Comparison of ENCODE assay signal across 14 cellular contexts in the genomic region with DNA sequence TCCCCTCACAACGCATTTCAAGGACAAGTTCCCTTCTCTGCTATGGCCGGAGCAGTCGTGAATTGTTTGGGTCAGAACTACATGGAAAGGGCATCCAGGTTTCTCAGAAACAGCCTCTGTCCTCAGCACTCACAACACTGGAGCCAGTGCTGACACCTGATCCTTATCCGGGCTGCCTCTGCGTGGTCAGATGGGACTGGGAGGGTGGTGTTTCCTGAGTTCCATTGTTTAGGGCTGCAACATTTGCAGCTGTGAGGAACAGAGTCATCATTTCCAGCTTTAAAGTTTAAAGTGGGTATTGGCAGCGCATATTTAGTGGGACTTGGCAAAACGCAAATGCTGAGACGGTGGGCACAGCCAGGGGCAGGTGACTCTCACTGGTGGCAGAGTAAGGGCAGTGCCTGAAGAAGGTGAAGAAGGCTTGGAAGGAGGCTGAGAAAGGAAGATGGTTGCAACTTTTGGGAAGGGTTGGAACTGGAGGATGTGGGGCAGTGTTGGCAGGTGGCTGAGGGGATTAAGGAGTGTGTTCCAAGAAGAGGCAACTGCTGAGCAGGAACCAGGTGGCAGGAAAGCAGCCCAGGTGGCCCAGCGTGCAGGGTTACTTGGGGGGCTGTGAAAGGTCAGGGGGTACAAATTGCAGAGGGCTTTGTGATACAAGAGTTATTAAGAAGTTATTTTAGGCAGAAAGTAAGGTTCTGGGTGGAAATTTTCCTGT. TPM values are rescaled to one million over a fixed set of nuclear protein-coding genes. Genes with fewer than 3 reads are reported as not detected.
DNase-seq lines count a peak whose midpoint lies in the region; ATAC-seq and TF ChIP-seq lines count a peak whose summit lies in the region.
"Had no signal": no experiment of that assay in that cellular context is flagged by ENCODE, and none has a peak within 500 bp of the region (broad histone marks: within the 10 kb centered on the region; RNA-seq: fewer than 3 reads in every experiment).

No MANE protein-coding gene starts in this region.

- H3K4me3 Mint-ChIP-seq in nephron progenitor cell: no peak overlapping the region
- H3K4me3 Mint-ChIP-seq: activated CD4-positive, alpha-beta T cell treated with anti-CD3 and anti-CD28 coated beads for 36 hours; HFFc6; type B pancreatic cell had no signal

- H3K9me3 ChIP-seq in adipocyte (ENCODE audit: control insufficient read depth, low read length) (no peaks in the 10 kb centered on the region), heart right ventricle (no peaks in the 10 kb centered on the region)
- H3K9me3 ChIP-seq: colonic mucosa, esophagus muscularis mucosa had no signal

- H3K27ac Mint-ChIP-seq in nephron progenitor cell: peak overlapping the region; percentile 43
- H3K27ac Mint-ChIP-seq: activated CD4-positive, alpha-beta T cell treated with anti-CD3 and anti-CD28 coated beads for 36 hours; HFFc6; type B pancreatic cell had no signal

- H3K4me3 ChIP-seq in adipocyte (ENCODE audit: low read length) (no peak overlapping the region), heart right ventricle (no peak overlapping the region)
- H3K4me3 ChIP-seq: colonic mucosa, esophagus muscularis mucosa had no signal

- peaks cover 63% of the 10 kb centered on the region for H3K27me3 Mint-ChIP-seq in nephron progenitor cell (ENCODE audit: low read depth, poor library complexity)
- H3K27me3 Mint-ChIP-seq: activated CD4-positive, alpha-beta T cell treated with anti-CD3 and anti-CD28 coated beads for 36 hours had no signal

- peaks cover 37% of the 10 kb centered on the region for H3K4me1 Mint-ChIP-seq in nephron progenitor cell
- H3K4me1 Mint-ChIP-seq: activated CD4-positive, alpha-beta T cell treated with anti-CD3 and anti-CD28 coated beads for 36 hours had no signal

- H3K4me1 ChIP-seq in adipocyte (ENCODE audit: control insufficient read depth, insufficient read depth, low read length) (no peaks in the 10 kb centered on the region), heart right ventricle (peaks cover 0 to 32% (median 11%) of the 10 kb centered on the region in 9 donors)

- WGBS in heart right ventricle, 2 donors: 39 to 41% methylated on average over 9 of the region's 9 CpGs

- ATAC-seq in heart right ventricle: peak; percentile 81 to 97 (median 91)
- no peak for ATAC-seq in HG03159 (IDR thresholded peaks at IDR 0.05; ENCODE audit: unreplicated experiment)
- ATAC-seq in GM18909 (IDR thresholded peaks at IDR 0.05; ENCODE audit: poor library complexity, unreplicated experiment): no peak
- ATAC-seq: activated CD4-positive, alpha-beta T cell treated with anti-CD3 and anti-CD28 coated beads for 36 hours had no signal

- TF ChIP-seq CTCF in heart right ventricle (IDR thresholded peaks at IDR 0.05) (no peak), nephron progenitor cell (IDR thresholded peaks at IDR 0.05) (no peak)

- H3K9me3 Mint-ChIP-seq in nephron progenitor cell: no peaks in the 10 kb centered on the region
- H3K9me3 Mint-ChIP-seq: type B pancreatic cell had no signal

- peaks cover 28% of the 10 kb centered on the region for H3K27me3 ChIP-seq in adipocyte (replicated peaks; ENCODE audit: control insufficient read depth, insufficient read depth, low read length)
- no peaks in the 10 kb centered on the region for H3K27me3 ChIP-seq in heart right ventricle
- H3K27me3 ChIP-seq: colonic mucosa, esophagus muscularis mucosa had no signal

- no peaks in the 10 kb centered on the region for H3K36me3 Mint-ChIP-seq in nephron progenitor cell (ENCODE audit: low read depth)

- no peak overlapping the region for H3K9ac ChIP-seq in adipocyte (ENCODE audit: low read length)

- no peaks in the 10 kb centered on the region for H3K36me3 ChIP-seq in adipocyte (ENCODE audit: control insufficient read depth, insufficient read depth, low read length, severe bottlenecking)
- no peaks in the 10 kb centered on the region for H3K36me3 ChIP-seq in heart right ventricle
- H3K36me3 ChIP-seq: colonic mucosa had no signal

- DNase-seq in NCI-H1105 (lab: John Stamatoyannopoulos, UW): peak; percentile 51
- DNase-seq in adipocyte (ENCODE audit: low read depth): peak; percentile 15
- DNase-seq in heart right ventricle: peak in 1 of 2 donors; percentile 63
- DNase-seq in nephron progenitor cell: no peak
- DNase-seq in activated effector memory CD4-positive, alpha-beta T cell treated with Interleukin-2 at 50 U/mL for 16 hours: no peak
- no peak for DNase-seq in cerebellum (ENCODE audit: low spot score)
- DNase-seq: activated CD4-positive, alpha-beta T cell treated with anti-CD3 and anti-CD28 coated beads for 36 hours; colonic mucosa; HFFc6; RPMI8226 had no signal

- intact Hi-C loops in heart right ventricle (cut with DNase I): loop anchor here in 3 of 10 donors (5.0 to 10.0 kb wide), 3 partner anchors 56 to 229 kb away; no protein-coding TSS in a partner anchor

- peak overlapping the region; percentile 31 to 87 (median 72) for H3K27ac ChIP-seq in heart right ventricle
- H3K27ac ChIP-seq: colonic mucosa had no signal

RNA-seq across cellular contexts. Expression of a gene that starts 28.4 kb away (rescaled TPM):
- 10 to 100 TPM in 1 of 10 donors, 1 to 10 TPM in 9; 3.4 to 13.8 (median 4.2) TPM for total RNA-seq in heart right ventricle
- 1 to 10 TPM; 2.5 to 3.9 TPM for polyA plus RNA-seq in heart right ventricle
- 46.8 TPM for total RNA-seq in cerebellum
- total RNA-seq: HFFc6 had no signal

Comparison
In these comparisons a context has a peak if more than half of its experiments do, and no peak if none do; other contexts are left out.
1. DNase-seq: peak in NCI-H1105 (single experiment) and adipocyte (single experiment); none in nephron progenitor cell (single experiment), activated effector memory CD4-positive, alpha-beta T cell treated with Interleukin-2 at 50 U/mL for 16 hours (single experiment) and cerebellum (single experiment).
2. ATAC-seq: peak in heart right ventricle (8 of 8); none in HG03159 (single experiment) and GM18909 (single experiment).